ENCODE assay signal across 11 cellular contexts in the genomic region with DNA sequence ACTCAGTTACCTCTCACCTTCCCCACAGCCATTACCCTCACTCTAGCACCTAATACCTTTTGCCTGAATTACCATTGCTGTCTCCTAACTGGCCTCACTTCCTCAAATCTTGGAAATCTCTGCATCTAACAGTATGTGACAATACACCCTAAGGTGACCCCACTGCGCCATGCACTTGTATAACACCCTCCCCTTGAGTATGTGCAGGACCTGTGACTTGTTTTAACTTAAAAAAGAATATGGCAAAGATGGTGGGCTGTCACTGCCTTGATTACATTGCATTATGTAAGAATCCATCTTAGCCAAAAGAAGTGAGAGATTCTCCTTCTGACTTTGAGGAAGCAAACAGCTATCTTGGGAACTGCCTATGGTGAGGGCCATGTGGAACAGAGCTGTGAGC. TPM values are rescaled to one million over a fixed set of nuclear protein-coding genes. Genes with fewer than 3 reads are reported as not detected.
"Had no signal": no experiment of that assay in that cellular context is flagged by ENCODE, and none has a peak within 500 bp of the region (broad histone marks: within the 10 kb centered on the region; RNA-seq: fewer than 3 reads in every experiment).

No MANE protein-coding gene starts in this region.

- H3K9me3 ChIP-seq: HAP-1 had no signal

- H3K27ac Mint-ChIP-seq: HFFc6, IgD-negative memory B cell had no signal

- H3K4me1 ChIP-seq: HAP-1 had no signal

- H3K36me3 ChIP-seq: HAP-1 had no signal

- DNase-seq: GM23248, GOT3, H7, HFFc6 had no signal

- H3K4me3 Mint-ChIP-seq: HFFc6, IgD-negative memory B cell had no signal

- H3K9me3 Mint-ChIP-seq: HFFc6 had no signal

- ATAC-seq: HCT116, HepG2 had no signal

- H3K36me3 Mint-ChIP-seq: IgD-negative memory B cell had no signal

- H3K27ac ChIP-seq: GM23248, HL-60 had no signal

- H3K9ac ChIP-seq: GM23248 had no signal

- H3K4me3 ChIP-seq: GM23248, HAP-1 had no signal

RNA-seq across cellular contexts. Expression of a gene that starts 29.9 kb away (rescaled TPM):
- total RNA-seq: GM23248, H4, HFFc6, HT1080 had no signal
- polyA plus RNA-seq: GM23248, IgD-negative memory B cell had no signal
